Comparison of ENCODE assay signal across 7 cellular contexts in genomic region chr9:128504485-128505413, GRCh38. TPM values are rescaled to one million over a fixed set of nuclear protein-coding genes. Genes with fewer than 3 reads are reported as not detected.
DNase-seq lines count a peak whose midpoint lies in the region; ATAC-seq and TF ChIP-seq lines count a peak whose summit lies in the region.

A gene with protein sequence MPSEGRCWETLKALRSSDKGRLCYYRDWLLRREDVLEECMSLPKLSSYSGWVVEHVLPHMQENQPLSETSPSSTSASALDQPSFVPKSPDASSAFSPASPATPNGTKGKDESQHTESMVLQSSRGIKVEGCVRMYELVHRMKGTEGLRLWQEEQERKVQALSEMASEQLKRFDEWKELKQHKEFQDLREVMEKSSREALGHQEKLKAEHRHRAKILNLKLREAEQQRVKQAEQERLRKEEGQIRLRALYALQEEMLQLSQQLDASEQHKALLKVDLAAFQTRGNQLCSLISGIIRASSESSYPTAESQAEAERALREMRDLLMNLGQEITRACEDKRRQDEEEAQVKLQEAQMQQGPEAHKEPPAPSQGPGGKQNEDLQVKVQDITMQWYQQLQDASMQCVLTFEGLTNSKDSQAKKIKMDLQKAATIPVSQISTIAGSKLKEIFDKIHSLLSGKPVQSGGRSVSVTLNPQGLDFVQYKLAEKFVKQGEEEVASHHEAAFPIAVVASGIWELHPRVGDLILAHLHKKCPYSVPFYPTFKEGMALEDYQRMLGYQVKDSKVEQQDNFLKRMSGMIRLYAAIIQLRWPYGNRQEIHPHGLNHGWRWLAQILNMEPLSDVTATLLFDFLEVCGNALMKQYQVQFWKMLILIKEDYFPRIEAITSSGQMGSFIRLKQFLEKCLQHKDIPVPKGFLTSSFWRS (plus strand): TSS chr9:128504719. CDS start chr9:128504806, 87 bp downstream.

- under 1% methylated on average over 61 of the region's 64 CpGs for WGBS in hepatocyte (ENCODE audit: low lambda C conversion rate, missing lambda C conversion rate)

- H2AFZ ChIP-seq in hepatocyte: peak within 1 kb of the TSS; percentile 82

- peak within 1 kb of the TSS; percentile 96 for H3K4me3 ChIP-seq in astrocyte of the cerebellum (ENCODE audit: low read depth, low read length)
- H3K4me3 ChIP-seq in hepatocyte: peak within 1 kb of the TSS; percentile 78

- peaks cover 14% of the 10 kb centered on the region for H4K20me1 ChIP-seq in hepatocyte (ENCODE audit: insufficient read depth, poor library complexity, severe bottlenecking)

- ATAC-seq in GM18511 (IDR thresholded peaks at IDR 0.05; ENCODE audit: unreplicated experiment) (peak; percentile 90), HG03025 (IDR thresholded peaks at IDR 0.05; ENCODE audit: low FRiP score, unreplicated experiment) (peak; percentile 69)

- no peaks in the 10 kb centered on the region for H3K27me3 ChIP-seq in hepatocyte

- TF ChIP-seq CTCF in astrocyte of the cerebellum (IDR thresholded peaks at IDR 0.05; ENCODE audit: low read depth, low read length, missing control alignments): no peak
- no peak for TF ChIP-seq CTCF in hepatocyte (IDR thresholded peaks at IDR 0.05; ENCODE audit: poor library complexity)

- H3K4me2 ChIP-seq in hepatocyte: peak within 1 kb of the TSS; percentile 91

- peaks cover 25% of the 10 kb centered on the region for H3K79me2 ChIP-seq in hepatocyte

- H3K4me1 ChIP-seq in hepatocyte (ENCODE audit: insufficient read depth): peaks cover 17% of the 10 kb centered on the region

- H3K36me3 ChIP-seq in hepatocyte (replicated peaks; ENCODE audit: insufficient read depth, low read depth): no peaks in the 10 kb centered on the region

- DNase-seq in NCI-H2081 (lab: John Stamatoyannopoulos, UW) (peak; percentile 92), T-helper 9 cell (peak; percentile 98), astrocyte of the cerebellum (ENCODE audit: low read depth) (peak; percentile 76), hepatocyte (ENCODE audit: low spot score) (peak; percentile 98), retina (peak; percentile 95)

- H3K9me3 ChIP-seq in hepatocyte (ENCODE audit: low read depth): no peaks in the 10 kb centered on the region

- in situ Hi-C loops in astrocyte of the cerebellum (cut with HindIII; ENCODE audit: low sequenced_read_pairs): no loop called here

- H3K27ac ChIP-seq in hepatocyte: peak within 1 kb of the TSS; percentile 68

- no peaks in the 10 kb centered on the region for H3K9me2 ChIP-seq in hepatocyte (replicated peaks; ENCODE audit: insufficient read depth)

RNA-seq across cellular contexts. Expression of the gene that starts here (rescaled TPM):
- 19.5 and 22.6 TPM in 2 replicates for total RNA-seq in hepatocyte
- polyA plus RNA-seq in hepatocyte: 13.3 and 15.1 TPM in 2 replicates

Comparison
In these comparisons a context has a peak if more than half of its experiments do, and no peak if none do; other contexts are left out.
1. Peak in every context shown above with its lines: DNase-seq, ATAC-seq, H3K4me3 ChIP-seq and H3K27ac ChIP-seq.